ENCODE assay signal across 8 cellular contexts in genomic region chr1:21290546-21290944, GRCh38. TPM values are rescaled to one million over a fixed set of nuclear protein-coding genes. Genes with fewer than 3 reads are reported as not detected.
DNase-seq lines count a peak whose midpoint lies in the region; ATAC-seq and TF ChIP-seq lines count a peak whose summit lies in the region.

No MANE protein-coding gene starts in this region.

- H3K27me3 ChIP-seq in DND-41 (ENCODE audit: insufficient read depth, low read length, poor library complexity) (peaks cover 5% of the 10 kb centered on the region), Loucy (ENCODE audit: insufficient read depth, low read length, poor library complexity, severe bottlenecking) (no peaks in the 10 kb centered on the region), mammary epithelial cell (ENCODE audit: insufficient read depth, low read length) (no peaks in the 10 kb centered on the region)
- no peaks in the 10 kb centered on the region for H3K27me3 ChIP-seq in naive thymus-derived CD4-positive, alpha-beta T cell (ENCODE audit: control insufficient read depth in 2 of 2, insufficient read depth in 2 of 2, low read length in 2 of 2)

- DNase-seq in DND-41 (peak; percentile 12), mammary epithelial cell (no peak), NCI-H2107 treated with DMSO at 0.1 percent for 48 hours (lab: John Stamatoyannopoulos, UW; ENCODE audit: unreplicated experiment) (no peak), NCI-H446 treated with DMSO at 0.1 percent for 48 hours (lab: John Stamatoyannopoulos, UW) (no peak)
- peak in 7 of 9 donors; percentile 5 to 27 (median 22) for DNase-seq in naive thymus-derived CD4-positive, alpha-beta T cell

- H3K9me2 ChIP-seq in Loucy (replicated peaks; ENCODE audit: low read depth, low read length) = no peaks in the 10 kb centered on the region

- H3K27ac ChIP-seq in DND-41 (ENCODE audit: low read length) = no peak overlapping the region; the same call in 1 of the 2 replicates
- H3K27ac ChIP-seq in mammary epithelial cell (ENCODE audit: insufficient read depth, low read depth, low read length) = peak overlapping the region; percentile 37
- peak overlapping the region; percentile 86 for H3K27ac ChIP-seq in naive thymus-derived CD4-positive, alpha-beta T cell (ENCODE audit: low read depth, low read length)

- H3K4me2 ChIP-seq in DND-41 (ENCODE audit: insufficient read depth, low read length) (peak overlapping the region; percentile 96), Loucy (ENCODE audit: low read depth, low read length, poor library complexity, severe bottlenecking) (peak overlapping the region; percentile 69), mammary epithelial cell (ENCODE audit: insufficient read depth, low read depth, low read length) (peak overlapping the region; percentile 75)

- intact Hi-C loops in mammary epithelial cell (cut with micrococcal nuclease) = loop anchor here (1.0 kb wide), 1 partner anchor 44 kb away; no protein-coding TSS in a partner anchor
- intact Hi-C loops in naive thymus-derived CD4-positive, alpha-beta T cell (cut with micrococcal nuclease) = loop anchor here (5.0 to 10.0 kb wide), 3 partner anchors 33 to 734 kb away; partner anchors contain the start of gene EIF4G3 (in 1 of the 2)

- H3K9ac ChIP-seq in DND-41 (ENCODE audit: low read depth, low read length) = peak overlapping the region; percentile 63
- peak overlapping the region; percentile 73 for H3K9ac ChIP-seq in Loucy (ENCODE audit: low read depth, low read length, poor library complexity, severe bottlenecking)
- H3K9ac ChIP-seq in mammary epithelial cell (ENCODE audit: insufficient read depth, low read length) = peak overlapping the region; percentile 3

- peaks cover 43 to 76% (median 65%) of the 10 kb centered on the region in 7 donors for H3K4me1 Mint-ChIP-seq in naive thymus-derived CD4-positive, alpha-beta T cell

- H4K20me1 ChIP-seq in DND-41 (ENCODE audit: insufficient read depth, low read length) = peaks cover 54% of the 10 kb centered on the region
- H4K20me1 ChIP-seq in Loucy (ENCODE audit: insufficient read depth, low read length, poor library complexity, severe bottlenecking) = no peaks in the 10 kb centered on the region
- H4K20me1 ChIP-seq in mammary epithelial cell (ENCODE audit: insufficient read depth, low read length) = no peaks in the 10 kb centered on the region

- POLR2A ChIA-PET in naive thymus-derived CD4-positive, alpha-beta T cell (lab: Charles Lee) = interaction anchor here (0.8 to 20.3 kb wide), 6 partner anchors 11 to 57 kb away, joined by 3 to 427 read pairs (median 70); no protein-coding TSS in a partner anchor

- H3K27ac Mint-ChIP-seq in naive thymus-derived CD4-positive, alpha-beta T cell = peak overlapping the region; percentile 90 to 100 (median 96)

- H3K9me3 Mint-ChIP-seq in naive thymus-derived CD4-positive, alpha-beta T cell = no peaks in the 10 kb centered on the region

- no peaks in the 10 kb centered on the region; the same call in 1 of the 2 replicates for H3F3A ChIP-seq in Loucy (ENCODE audit: low read depth)

- CTCF ChIA-PET in mammary epithelial cell (lab: Charles Lee; ENCODE audit: low non-redundant PET) = interaction anchor here (0.5 kb wide), 1 partner anchor 29 kb away, joined by 3 read pairs; no protein-coding TSS in a partner anchor
- CTCF ChIA-PET in naive thymus-derived CD4-positive, alpha-beta T cell (lab: Charles Lee) = interaction anchor here (1.0 to 7.0 kb wide), 4 partner anchors 10 to 44 kb away, joined by 3 to 45 read pairs (median 38); no protein-coding TSS in a partner anchor

- peak overlapping the region; percentile 39 to 93; a peak in 3 of 4 replicates for H3K4me3 ChIP-seq in DND-41 (ENCODE audit: low read depth in 1 of 2, low read length in 2 of 2)
- peak overlapping the region; percentile 76 for H3K4me3 ChIP-seq in Loucy (ENCODE audit: low read length, poor library complexity, severe bottlenecking)
- peak overlapping the region; percentile 59 to 75 (median 61) for H3K4me3 ChIP-seq in mammary epithelial cell (replicated peaks in 1 of 3; ENCODE audit: insufficient read depth in 1 of 3, low read depth in 2 of 3, low read length in 3 of 3)
- H3K4me3 ChIP-seq in naive thymus-derived CD4-positive, alpha-beta T cell (ENCODE audit: low read length) = peak overlapping the region; percentile 54

- peak overlapping the region; percentile 84 to 96 (median 93) for H3K4me3 Mint-ChIP-seq in naive thymus-derived CD4-positive, alpha-beta T cell

- no peak for TF ChIP-seq CTCF in DND-41 (IDR thresholded peaks at IDR 0.05; ENCODE audit: borderline replicate concordance, extremely low read depth, low read length, poor library complexity, severe bottlenecking)
- TF ChIP-seq CTCF in Loucy (conservative IDR thresholded peaks at IDR 0.05; ENCODE audit: low read length) = no peak
- no peak for TF ChIP-seq CTCF in mammary epithelial cell (conservative IDR thresholded peaks at IDR 0.05 in 1 of 2, IDR thresholded peaks at IDR 0.05 in 1 of 2; ENCODE audit: extremely low read depth in 1 of 2, insufficient read depth in 1 of 2, low read depth in 1 of 2, low read length in 2 of 2)

- no peaks in the 10 kb centered on the region for H3K79me2 ChIP-seq in DND-41 (ENCODE audit: insufficient read depth, low read length)
- no peaks in the 10 kb centered on the region for H3K79me2 ChIP-seq in Loucy (ENCODE audit: insufficient read depth, low read length)
- H3K79me2 ChIP-seq in mammary epithelial cell (ENCODE audit: insufficient read depth, low read length) = peaks cover 18% of the 10 kb centered on the region

- H2AFZ ChIP-seq in DND-41 (ENCODE audit: low read depth, low read length) (peak overlapping the region; percentile 51), Loucy (ENCODE audit: low read length) (no peak overlapping the region), mammary epithelial cell (ENCODE audit: low read depth, low read length) (peak overlapping the region; percentile 89)

- no TSS peak for BruUV-seq in mammary epithelial cell (replicated peaks; lab: Mats Ljungman, UMichigan)

- ATAC-seq in DND-41 (ENCODE audit: insufficient read depth, low read depth) (no peak), GM18907 (IDR thresholded peaks at IDR 0.05; ENCODE audit: unreplicated experiment) (no peak), HG02938 (IDR thresholded peaks at IDR 0.05; ENCODE audit: unreplicated experiment) (no peak)
- ATAC-seq in naive thymus-derived CD4-positive, alpha-beta T cell = no peak

- H3K36me3 Mint-ChIP-seq in naive thymus-derived CD4-positive, alpha-beta T cell = peaks cover 0 to 6% (median 0%) of the 10 kb centered on the region in 5 donors

- in situ Hi-C loops in mammary epithelial cell (cut with MboI; ENCODE audit: low sequenced_read_pairs in 2 of 2) = no loop called here

- dilution Hi-C loops in mammary epithelial cell (cut with HindIII; ENCODE audit: low sequenced_read_pairs) = loop anchor here (5.0 kb wide), 1 partner anchor 47 kb away; no protein-coding TSS in a partner anchor

- H3K4me1 ChIP-seq in DND-41 (ENCODE audit: insufficient read depth, low read length) (peaks cover 27% of the 10 kb centered on the region), Loucy (ENCODE audit: insufficient read depth, low read length, poor library complexity, severe bottlenecking) (peaks cover 41% of the 10 kb centered on the region), mammary epithelial cell (ENCODE audit: insufficient read depth, low read length) (peaks cover 24% of the 10 kb centered on the region)
- H3K4me1 ChIP-seq in naive thymus-derived CD4-positive, alpha-beta T cell (ENCODE audit: control insufficient read depth in 2 of 2, insufficient read depth in 2 of 2, low read length in 2 of 2) = peaks cover 48 to 49% of the 10 kb centered on the region in 2 donors

- H3K9me3 ChIP-seq in DND-41 (ENCODE audit: insufficient read depth, low read length, severe bottlenecking) (no peaks in the 10 kb centered on the region), Loucy (ENCODE audit: insufficient read depth, low read depth, low read length) (no peaks in the 10 kb centered on the region), mammary epithelial cell (replicated peaks; ENCODE audit: insufficient read depth, low read length) (no peaks in the 10 kb centered on the region)
- no peaks in the 10 kb centered on the region for H3K9me3 ChIP-seq in naive thymus-derived CD4-positive, alpha-beta T cell (ENCODE audit: control insufficient read depth in 2 of 3, low read length in 3 of 3)

- WGBS in mammary epithelial cell (ENCODE audit: low coverage, missing lambda C conversion rate) = 11% methylated on average over 5 of the region's 9 CpGs

- H3K36me3 ChIP-seq in DND-41 (ENCODE audit: insufficient read depth, low read length) (no peaks in the 10 kb centered on the region), Loucy (ENCODE audit: insufficient read depth, low read length) (no peaks in the 10 kb centered on the region), mammary epithelial cell (ENCODE audit: insufficient read depth, low read length) (no peaks in the 10 kb centered on the region)
- H3K36me3 ChIP-seq in naive thymus-derived CD4-positive, alpha-beta T cell (ENCODE audit: control insufficient read depth in 2 of 3, insufficient read depth in 3 of 3, low read length in 3 of 3) = no peaks in the 10 kb centered on the region

- no peaks in the 10 kb centered on the region for H3K27me3 Mint-ChIP-seq in naive thymus-derived CD4-positive, alpha-beta T cell

RNA-seq across cellular contexts. Expression of gene ECE1, which starts 0.3 kb away (rescaled TPM):
- 100 to 1,000 TPM in 1 of 2 donors, 10 to 100 TPM in 1; 86.3 to 153 TPM for total RNA-seq in mammary epithelial cell
- polyA plus RNA-seq in mammary epithelial cell = 65.7 TPM
- polyA minus RNA-seq in mammary epithelial cell = 75.5 TPM
- 10 to 100 TPM; 63.3 to 97.4 (median 72.2) TPM for total RNA-seq in naive thymus-derived CD4-positive, alpha-beta T cell
- polyA plus RNA-seq in naive thymus-derived CD4-positive, alpha-beta T cell = 10 to 100 TPM; 21.3 to 50.4 TPM

Comparison
In these comparisons a context has a peak if more than half of its experiments do, and no peak if none do; other contexts are left out.
1. DNase-seq: peak in DND-41 (single experiment) and naive thymus-derived CD4-positive, alpha-beta T cell (7 of 9); none in mammary epithelial cell (single experiment), NCI-H2107 treated with DMSO at 0.1 percent for 48 hours (single experiment) and NCI-H446 treated with DMSO at 0.1 percent for 48 hours (single experiment).
2. H3K9ac ChIP-seq: peak in every context shown above with its lines; median percentile 73 in Loucy; 63 in DND-41; 3 in mammary epithelial cell.
3. Peak in every context shown above with its lines, with median percentiles within 50 percentile points of each other: H3K4me2 ChIP-seq and H3K4me3 ChIP-seq.